In genomic region chr1:44524180-44524579, GRCh38 we compare ENCODE assay signal across 1 cellular context.
TF ChIP-seq lines count a peak whose summit lies in the region.

No MANE protein-coding gene starts in this region.

TF ChIP-seq in GM23338, 12 proteins besides CTCF, POLR2A, EP300 and RAD21:
- TF ChIP-seq ZNF331 (CRISPR knock-in tag; IDR thresholded peaks at IDR 0.05; ENCODE audit: low read depth) (no peak), JUNB (IDR thresholded peaks at IDR 0.05; ENCODE audit: unreplicated experiment) (no peak), ZNF114 (CRISPR knock-in tag; IDR thresholded peaks at IDR 0.05) (no peak), NANOG (IDR thresholded peaks at IDR 0.05; ENCODE audit: borderline replicate concordance) (0 out of 2 replicates have a peak, but pooled peaks have one; percentile 24), EZH2phosphoT487 (IDR thresholded peaks at IDR 0.05; ENCODE audit: unreplicated experiment) (no peak), STAT1 (IDR thresholded peaks at IDR 0.05; ENCODE audit: unreplicated experiment) (no peak), EZH2 (IDR thresholded peaks at IDR 0.05; ENCODE audit: low read depth, unreplicated experiment) (no peak)
- TF ChIP-seq, protein P1, sequence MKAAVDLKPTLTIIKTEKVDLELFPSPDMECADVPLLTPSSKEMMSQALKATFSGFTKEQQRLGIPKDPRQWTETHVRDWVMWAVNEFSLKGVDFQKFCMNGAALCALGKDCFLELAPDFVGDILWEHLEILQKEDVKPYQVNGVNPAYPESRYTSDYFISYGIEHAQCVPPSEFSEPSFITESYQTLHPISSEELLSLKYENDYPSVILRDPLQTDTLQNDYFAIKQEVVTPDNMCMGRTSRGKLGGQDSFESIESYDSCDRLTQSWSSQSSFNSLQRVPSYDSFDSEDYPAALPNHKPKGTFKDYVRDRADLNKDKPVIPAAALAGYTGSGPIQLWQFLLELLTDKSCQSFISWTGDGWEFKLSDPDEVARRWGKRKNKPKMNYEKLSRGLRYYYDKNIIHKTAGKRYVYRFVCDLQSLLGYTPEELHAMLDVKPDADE (IDR thresholded peaks at IDR 0.05), result peak; percentile 64; the same call in 1 of the 2 replicates
TF ChIP-seq in GM23338: peak in this region for 2.
